1 cellular context compared by ENCODE assay signal in genomic region chr19:57682226-57682766, GRCh38.
TF ChIP-seq lines count a peak whose summit lies in the region.

No MANE protein-coding gene starts in this region.

TF ChIP-seq in HepG2, 621 proteins besides CTCF, POLR2A, EP300 and RAD21 (continued from another document):
- peak; percentile 54; the same call in 1 of the 2 replicates for TF ChIP-seq RBFOX2 (IDR thresholded peaks at IDR 0.05; ENCODE audit: low read depth, low read length)
- 0 out of 2 replicates have a peak, but pooled peaks have one; percentile 10 for TF ChIP-seq RNF2 (conservative IDR thresholded peaks at IDR 0.05; ENCODE audit: low read depth)
- no peak for TF ChIP-seq MTF1 (CRISPR knock-in tag; IDR thresholded peaks at IDR 0.05)
- 0 out of 2 replicates have a peak, but pooled peaks have one; percentile 46 for TF ChIP-seq ZNF280B (CRISPR knock-in tag; IDR thresholded peaks at IDR 0.05; ENCODE audit: borderline replicate concordance)
- TF ChIP-seq ZNF598 (CRISPR knock-in tag; IDR thresholded peaks at IDR 0.05; ENCODE audit: borderline replicate concordance): 0 out of 2 replicates have a peak, but pooled peaks have one; percentile 31
